In genomic region chr1:15993666-15994065, GRCh38 we compare ENCODE assay signal across 1 cellular context.
TF ChIP-seq lines count a peak whose summit lies in the region.

No MANE protein-coding gene starts in this region.

TF ChIP-seq in IMR-90, 13 proteins besides CTCF, POLR2A, EP300 and RAD21:
- no peak for TF ChIP-seq CHD1 (IDR thresholded peaks at IDR 0.05; ENCODE audit: low read depth, low read length)
